ENCODE assay signal across 8 cellular contexts in genomic region chr2:27753744-27754588, GRCh38.
DNase-seq lines count a peak whose midpoint lies in the region; ATAC-seq and TF ChIP-seq lines count a peak whose summit lies in the region.

No MANE protein-coding gene starts in this region.

- no peak overlapping the region for H3K27ac ChIP-seq in iPS-20b (ENCODE audit: low read length)

- H3K9ac ChIP-seq in iPS-20b (ENCODE audit: low read depth, low read length) = peak overlapping the region; percentile 96; the same call in 1 of the 2 replicates

- no peak for ATAC-seq in HG02884 (IDR thresholded peaks at IDR 0.05; ENCODE audit: unreplicated experiment)

- peak overlapping the region; percentile 78 for H3K4me3 ChIP-seq in iPS-20b (ENCODE audit: low read length)

- H3K4me1 ChIP-seq in iPS-20b (ENCODE audit: insufficient read depth, low read length) = peaks cover 13% of the 10 kb centered on the region; the same call in 1 of the 2 replicates

- TF ChIP-seq CTCF in GM12872 (IDR thresholded peaks at IDR 0.05; ENCODE audit: insufficient read depth, low read depth, low read length) = peak; percentile 85

- H3K27me3 ChIP-seq in iPS-20b (ENCODE audit: insufficient read depth, low read length) = no peaks in the 10 kb centered on the region

- H3K36me3 ChIP-seq in iPS-20b (ENCODE audit: insufficient read depth, low read depth, low read length) = no peaks in the 10 kb centered on the region

- DNase-seq in NCI-H1092 treated with DMSO at 0.1 percent for 48 hours (lab: John Stamatoyannopoulos, UW) (peak; percentile 16), T-helper 22 cell (ENCODE audit: low read depth) (peak; percentile 39), astrocyte of the hippocampus (ENCODE audit: low read depth, low spot score) (peak; percentile 92), GM19240 (ENCODE audit: insufficient read length, low spot score) (no peak)
- peak; percentile 48 to 49 for DNase-seq in stimulated activated CD4-positive, alpha-beta T cell treated with anti-CD3 and anti-CD28 coated beads, Interleukin-1b, Interleukin-23, amount 100 ng/mL, for 1 hour (ENCODE audit: low read depth in 2 of 2)

- no peaks in the 10 kb centered on the region; the same call in 1 of the 2 replicates for H3K9me3 ChIP-seq in iPS-20b (ENCODE audit: insufficient read depth, low read depth, low read length)
